8 cellular contexts compared by ENCODE assay signal in genomic region chrX:65985922-65986588, GRCh38. TPM values are rescaled to one million over a fixed set of nuclear protein-coding genes. Genes with fewer than 3 reads are reported as not detected.
DNase-seq lines count a peak whose midpoint lies in the region; ATAC-seq and TF ChIP-seq lines count a peak whose summit lies in the region.

No MANE protein-coding gene starts in this region.

- no peaks in the 10 kb centered on the region for H3K27me3 ChIP-seq in ascending aorta

- H3K27ac ChIP-seq in ascending aorta, result no peak overlapping the region

- ATAC-seq in GM21515 (IDR thresholded peaks at IDR 0.05; ENCODE audit: unreplicated experiment), result peak; percentile 55

- TF ChIP-seq RAD21 in Ishikawa (IDR thresholded peaks at IDR 0.05; ENCODE audit: low read depth), result peak; percentile 73

- no peak overlapping the region for H3K4me3 ChIP-seq in ascending aorta

- intact Hi-C loops in ascending aorta (cut with DNase I), result loop anchor here (1.0 kb wide), 1 partner anchor 404 kb away; no protein-coding TSS in a partner anchor

- H3K4me1 ChIP-seq in ascending aorta, result no peaks in the 10 kb centered on the region

- H3K36me3 ChIP-seq in ascending aorta, result no peaks in the 10 kb centered on the region

- H3K9me3 ChIP-seq in ascending aorta, result no peaks in the 10 kb centered on the region

- peak; percentile 12 to 57 (median 44) for TF ChIP-seq CTCF in ascending aorta (IDR thresholded peaks at IDR 0.05)

- DNase-seq in DMS53 (lab: John Stamatoyannopoulos, UW) (peak; percentile 74), T-helper 1 cell (peak in 4 of 5 donors; percentile 11 to 75 (median 22)), ascending aorta (ENCODE audit: low spot score in 2 of 2) (no peak), iPS-NIHi7 (ENCODE audit: extremely low spot score) (peak; percentile 62), cortex of kidney (lab: John Stamatoyannopoulos, UW) (no peak)
- peak; percentile 67 for DNase-seq in stimulated activated CD4-positive, alpha-beta T cell treated with anti-CD3 and anti-CD28 coated beads, Interleukin-1b, Interleukin-23, amount 100 ng/mL, for 48 hours

- TF ChIP-seq EP300 in Ishikawa (IDR thresholded peaks at IDR 0.05; ENCODE audit: borderline replicate concordance), result no peak

TF ChIP-seq in Ishikawa, 13 proteins besides CTCF, POLR2A, EP300 and RAD21:
- no peak for TF ChIP-seq EGR1 (IDR thresholded peaks at IDR 0.05)
- no peak for TF ChIP-seq ZBTB7A (IDR thresholded peaks at IDR 0.05; ENCODE audit: low read depth)
- TF ChIP-seq REST (IDR thresholded peaks at IDR 0.05; ENCODE audit: low read depth), result no peak
- TF ChIP-seq NFIC (IDR thresholded peaks at IDR 0.05), result no peak
- no peak for TF ChIP-seq TEAD4 (IDR thresholded peaks at IDR 0.05)

RNA-seq across cellular contexts. Expression of gene VSIG4, which starts 53.8 kb away (rescaled TPM):
- 157 TPM for total RNA-seq in ascending aorta

Comparison
In these comparisons a context has a peak if more than half of its experiments do, and no peak if none do; other contexts are left out.
1. DNase-seq: peak in DMS53 (single experiment), T-helper 1 cell (4 of 5), iPS-NIHi7 (single experiment) and stimulated activated CD4-positive, alpha-beta T cell treated with anti-CD3 and anti-CD28 coated beads, Interleukin-1b, Interleukin-23, amount 100 ng/mL, for 48 hours (single experiment); none in ascending aorta (0 of 2) and cortex of kidney (single experiment).